In the genomic region with DNA sequence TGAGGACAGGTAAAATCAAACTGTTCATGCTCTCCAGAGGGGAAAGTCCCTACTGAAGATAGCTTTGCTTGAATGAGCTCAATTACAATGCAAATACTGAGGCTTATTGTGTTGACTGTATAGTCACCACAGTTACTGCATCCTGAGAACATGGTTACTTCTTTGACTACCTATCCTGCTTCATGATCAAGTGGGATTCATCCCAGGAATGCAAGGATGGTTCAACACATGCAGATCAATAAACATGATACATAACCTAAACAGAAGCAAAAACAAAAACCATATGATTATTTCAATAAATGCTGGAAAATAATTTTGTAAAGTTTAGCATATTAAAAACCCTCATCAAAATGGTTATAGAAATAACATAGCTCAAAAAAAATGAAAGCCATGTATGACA, we compare ENCODE assay signal across 21 cellular contexts. TPM values are rescaled to one million over a fixed set of nuclear protein-coding genes. Genes with fewer than 3 reads are reported as not detected.
DNase-seq lines count a peak whose midpoint lies in the region; ATAC-seq, FAIRE-seq and TF ChIP-seq lines count a peak whose summit lies in the region.
"Had no signal": no experiment of that assay in that cellular context is flagged by ENCODE, and none has a peak within 500 bp of the region (broad histone marks: within the 10 kb centered on the region; RNA-seq: fewer than 3 reads in every experiment).

No MANE protein-coding gene starts in this region.

- TF ChIP-seq CTCF in K562 (IDR thresholded peaks at IDR 0.05 in 2 of 3, conservative IDR thresholded peaks at IDR 0.05 in 1 of 3; ENCODE audit: insufficient read depth in 2 of 3, low read depth in 1 of 3, low read length in 3 of 3), result no peak
- no peak for TF ChIP-seq CTCF in esophagus muscularis mucosa (IDR thresholded peaks at IDR 0.05)

- in situ Hi-C loops in K562 (cut with MboI), result no loop called here

- H2AFZ ChIP-seq in K562 (ENCODE audit: low read depth, low read length), result no peak overlapping the region

- H3K9me3 ChIP-seq in K562 (replicated peaks; ENCODE audit: control insufficient read depth, insufficient read depth, low read depth, low read length) (0 out of 2 replicates have a peak, but pooled peaks cover 2% of the 10 kb centered on the region), esophagus muscularis mucosa (peaks cover 0 to 11% (median 2%) of the 10 kb centered on the region in 4 donors)
- H3K9me3 ChIP-seq: BE2C had no signal

- TF ChIP-seq POLR2A in GM12891 (IDR thresholded peaks at IDR 0.05; ENCODE audit: low read depth, low read length) (no peak), K562 (conservative IDR thresholded peaks at IDR 0.05) (no peak), esophagus muscularis mucosa (IDR thresholded peaks at IDR 0.05; ENCODE audit: low read depth) (no peak)

- H3K27me3 ChIP-seq in K562 (ENCODE audit: control insufficient read depth in 2 of 2, insufficient read depth in 2 of 2, low read length in 2 of 2), result peaks cover 0 to 6% of the 10 kb centered on the region in 2 experiments; a peak in 1 of 5 replicates
- peaks cover 0 to 18% (median 3%) of the 10 kb centered on the region in 4 donors for H3K27me3 ChIP-seq in esophagus muscularis mucosa
- H3K27me3 ChIP-seq: BE2C, BLaER1 had no signal

- no peaks in the 10 kb centered on the region for H3K9me1 ChIP-seq in K562 (ENCODE audit: control insufficient read depth, insufficient read depth, low read length)

- H4K20me1 ChIP-seq in K562 (replicated peaks; ENCODE audit: control insufficient read depth, insufficient read depth, low read length), result no peaks in the 10 kb centered on the region
- H4K20me1 ChIP-seq: BLaER1 had no signal

- H3K4me3 ChIP-seq in K562 (no peak overlapping the region), esophagus muscularis mucosa (no peak overlapping the region)
- H3K4me3 ChIP-seq: BLaER1 had no signal

- POLR2A ChIA-PET in K562 (lab: Yijun Ruan, JAX), result interaction anchor here (0.6 to 1.0 kb wide), 2 partner anchors 24 to 75 kb away, joined by 3 read pairs; no protein-coding TSS in a partner anchor

- H3K36me3 ChIP-seq in K562 (ENCODE audit: control insufficient read depth, insufficient read depth, low read length) (no peaks in the 10 kb centered on the region), esophagus muscularis mucosa (no peaks in the 10 kb centered on the region)
- H3K36me3 ChIP-seq: BE2C, BLaER1 had no signal

- TF ChIP-seq EP300 in K562 (IDR thresholded peaks at IDR 0.05; ENCODE audit: low read length) (no peak), esophagus muscularis mucosa (IDR thresholded peaks at IDR 0.05) (no peak)

- peak; percentile 41 for FAIRE-seq in GM12891 (lab: Jason Lieb, UNC)
- FAIRE-seq in GM18507 (lab: Jason Lieb, UNC), result peak; percentile 50
- no peak for FAIRE-seq in K562 (lab: Jason Lieb, UNC)
- peak; percentile 32 for FAIRE-seq in urothelium cell line (lab: Jason Lieb, UNC)
- FAIRE-seq: A204.1, D721Med, G401.6 had no signal

- BruUV-seq in K562 (replicated peaks; lab: Mats Ljungman, UMichigan), result no TSS peak

- no peaks in the 10 kb centered on the region for H3K79me2 ChIP-seq in K562 (ENCODE audit: control insufficient read depth, insufficient read depth, low read length)

- TF ChIP-seq RAD21 in K562 (CRISPR knock-in tag; conservative IDR thresholded peaks at IDR 0.05 in 1 of 2, IDR thresholded peaks at IDR 0.05 in 1 of 2), result no peak

- CTCF ChIA-PET in K562 (lab: Yijun Ruan, JAX; ENCODE audit: low intra/inter-chr PET ratio), result no interaction called here

- no peak overlapping the region for H3K4me2 ChIP-seq in K562 (ENCODE audit: insufficient read depth, low read length)
- H3K4me2 ChIP-seq: BLaER1 had no signal

- H3K4me1 ChIP-seq in K562 (replicated peaks in 1 of 2; ENCODE audit: control insufficient read depth in 2 of 2, insufficient read depth in 2 of 2, low read length in 2 of 2), result peaks cover 4 to 7% of the 10 kb centered on the region in 2 experiments; a peak in 3 of 5 replicates
- H3K4me1 ChIP-seq in esophagus muscularis mucosa, result peaks cover 6 to 13% (median 11%) of the 10 kb centered on the region in 4 donors
- H3K4me1 ChIP-seq: BE2C had no signal

- H3K9ac ChIP-seq in K562 (ENCODE audit: insufficient read depth in 1 of 2, low read depth in 2 of 2, low read length in 2 of 2), result no peak overlapping the region
- H3K9ac ChIP-seq: BLaER1 had no signal

- ATAC-seq in K562, result no peak
- ATAC-seq in HG02610 (IDR thresholded peaks at IDR 0.05; ENCODE audit: unreplicated experiment), result no peak
- ATAC-seq: CD8-positive, alpha-beta T cell had no signal

- intact Hi-C loops in K562 (cut with micrococcal nuclease) (loop anchor here (10.0 kb wide), 1 partner anchor 85 kb away; the partner anchor contains the start of gene C12orf43), esophagus muscularis mucosa (cut with DNase I) (loop anchor here (10.0 kb wide), 1 partner anchor 515 kb away; the partner anchor contains the start of gene POP5)

- DNase-seq in GM12891 (ENCODE audit: insufficient read length, low spot score) (no peak), GM18507 (ENCODE audit: extremely low spot score, insufficient read length, low read depth) (no peak), K562 (ENCODE audit: extremely low read depth in 1 of 4, low spot score in 3 of 4) (no peak), urothelium cell line (ENCODE audit: low spot score) (no peak), C1 segment of cervical spinal cord (lab: John Stamatoyannopoulos, UW) (no peak), esophagus muscularis mucosa (ENCODE audit: extremely low spot score) (no peak)
- DNase-seq: 8988T; ACHN; BE2C; Caco-2; Calu3; CD4-positive, alpha-beta T cell; CD8-positive, alpha-beta T cell; DMS79 treated with DMSO at 0.1 percent for 48 hours; GF-D8 had no signal

- no peak overlapping the region for H3K27ac ChIP-seq in K562 (ENCODE audit: extremely low read depth, low read depth, low read length)
- no peak overlapping the region for H3K27ac ChIP-seq in esophagus muscularis mucosa (replicated peaks in 1 of 4)
- H3K27ac ChIP-seq: BLaER1, C4-2B had no signal

TF ChIP-seq in GM12891, 5 proteins besides CTCF, POLR2A, EP300 and RAD21:
- TF ChIP-seq SPI1 (IDR thresholded peaks at IDR 0.05; ENCODE audit: low read depth, low read length), result no peak
- TF ChIP-seq POU2F2 (IDR thresholded peaks at IDR 0.05; ENCODE audit: low read depth, low read length), result peak; percentile 46; the same call in 1 of the 2 replicates
TF ChIP-seq in GM12891: peak in this region for 1.

TF ChIP-seq in K562, 482 proteins besides CTCF, POLR2A, EP300 and RAD21 (continues in another document):
- TF ChIP-seq, protein P1, sequence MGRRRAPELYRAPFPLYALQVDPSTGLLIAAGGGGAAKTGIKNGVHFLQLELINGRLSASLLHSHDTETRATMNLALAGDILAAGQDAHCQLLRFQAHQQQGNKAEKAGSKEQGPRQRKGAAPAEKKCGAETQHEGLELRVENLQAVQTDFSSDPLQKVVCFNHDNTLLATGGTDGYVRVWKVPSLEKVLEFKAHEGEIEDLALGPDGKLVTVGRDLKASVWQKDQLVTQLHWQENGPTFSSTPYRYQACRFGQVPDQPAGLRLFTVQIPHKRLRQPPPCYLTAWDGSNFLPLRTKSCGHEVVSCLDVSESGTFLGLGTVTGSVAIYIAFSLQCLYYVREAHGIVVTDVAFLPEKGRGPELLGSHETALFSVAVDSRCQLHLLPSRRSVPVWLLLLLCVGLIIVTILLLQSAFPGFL (CRISPR knock-in tag; IDR thresholded peaks at IDR 0.05), result no peak
- no peak for TF ChIP-seq ZNF232 (CRISPR knock-in tag; IDR thresholded peaks at IDR 0.05)
- TF ChIP-seq, protein P2, sequence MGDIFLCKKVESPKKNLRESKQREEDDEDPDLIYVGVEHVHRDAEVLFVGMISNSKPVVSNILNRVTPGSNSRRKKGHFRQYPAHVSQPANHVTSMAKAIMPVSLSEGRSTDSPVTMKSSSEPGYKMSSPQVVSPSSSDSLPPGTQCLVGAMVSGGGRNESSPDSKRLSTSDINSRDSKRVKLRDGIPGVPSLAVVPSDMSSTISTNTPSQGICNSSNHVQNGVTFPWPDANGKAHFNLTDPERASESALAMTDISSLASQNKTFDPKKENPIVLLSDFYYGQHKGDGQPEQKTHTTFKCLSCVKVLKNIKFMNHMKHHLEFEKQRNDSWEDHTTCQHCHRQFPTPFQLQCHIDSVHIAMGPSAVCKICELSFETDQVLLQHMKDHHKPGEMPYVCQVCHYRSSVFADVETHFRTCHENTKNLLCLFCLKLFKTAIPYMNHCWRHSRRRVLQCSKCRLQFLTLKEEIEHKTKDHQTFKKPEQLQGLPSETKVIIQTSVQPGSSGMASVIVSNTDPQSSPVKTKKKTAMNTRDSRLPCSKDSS (IDR thresholded peaks at IDR 0.05; ENCODE audit: low read depth, partially characterized antibody), result peak; percentile 43
- TF ChIP-seq CBX3 (IDR thresholded peaks at IDR 0.05; ENCODE audit: borderline replicate concordance in 1 of 2, low read length in 2 of 2), result 0 out of 3 replicates have a peak, but pooled peaks of 1 of the 2 experiments have one; percentile 25
- peak; percentile 98 for TF ChIP-seq ZNF324 (CRISPR knock-in tag; IDR thresholded peaks at IDR 0.05)
- peak; percentile 59; the same call in 1 of the 2 replicates for TF ChIP-seq CBX5 (IDR thresholded peaks at IDR 0.05; ENCODE audit: borderline replicate concordance, low read depth)

RNA-seq across cellular contexts. Expression of gene P2RX7, which starts 32.9 kb away (rescaled TPM):
- polyA plus RNA-seq in GM12891 (2012; ENCODE audit: low read depth, missing spikeins), result 0.45 TPM
- 0.42 TPM in 1 of 2 replicates, not detected in the other for total RNA-seq in K562 (2011; cell fraction: chromatin; rRNA removed; ENCODE audit: low replicate concordance)
- 0.13 TPM in 1 of 2 replicates, not detected in the other for total RNA-seq in K562 (2011; cell fraction: nucleolus; rRNA removed)
- 0.31 and 0.37 TPM in 2 replicates for total RNA-seq in K562 (2011; cell fraction: nucleoplasm; rRNA removed)
- total RNA-seq in K562 (2014; rRNA removed) (0.09 and 0.20 TPM in 2 replicates), K562 (2014; rRNA removed; fragmentation: Illumina TruSeq; extraction: Trizol) (0.38 and 0.44 TPM in 2 replicates), K562 (2015; rRNA removed; fragmentation: Illumina TruSeq; extraction: Trizol) (0.25 and 0.30 TPM in 2 replicates), K562 (2021) (0.40 TPM in 2 replicates), esophagus muscularis mucosa (1 to 10 TPM; 1.5 to 4.3 (median 2.7) TPM)
- polyA plus RNA-seq in K562 (2011; rRNA removed) (0.04 and 0.12 TPM in 2 replicates), K562 (2014; fragmentation: Illumina TruSeq; extraction: Trizol) (0.46 and 0.65 TPM in 2 replicates), K562 (2014; fragmentation: Nextera tagmentation; extraction: Ambion mirVana) (under 1 TPM; 0.30 to 0.38 TPM), K562 (2014; rRNA removed) (0.15 and 0.27 TPM in 2 replicates)
- 0.04 TPM in 1 of 2 replicates, not detected in the other for polyA plus RNA-seq in K562 (2011; cell fraction: cytosol; rRNA removed)
- polyA plus RNA-seq in K562 (2011; cell fraction: nucleus; rRNA removed), result 0.08 TPM in 1 of 2 replicates, not detected in the other
- polyA plus RNA-seq in K562 (2012), result 0.68 and 6.5 TPM in 2 replicates
- polyA minus RNA-seq in K562 (2011; rRNA and poly(A)+ RNA removed), result not detected in 2 replicates
- not detected in 2 replicates for polyA minus RNA-seq in K562 (2011; cell fraction: cytosol; rRNA and poly(A)+ RNA removed)
- polyA minus RNA-seq in K562 (2011; cell fraction: nucleus; rRNA and poly(A)+ RNA removed), result not detected in 2 replicates
- total RNA-seq: Caco-2, Calu3 had no signal
